1 cellular context compared by ENCODE assay signal in the genomic region with DNA sequence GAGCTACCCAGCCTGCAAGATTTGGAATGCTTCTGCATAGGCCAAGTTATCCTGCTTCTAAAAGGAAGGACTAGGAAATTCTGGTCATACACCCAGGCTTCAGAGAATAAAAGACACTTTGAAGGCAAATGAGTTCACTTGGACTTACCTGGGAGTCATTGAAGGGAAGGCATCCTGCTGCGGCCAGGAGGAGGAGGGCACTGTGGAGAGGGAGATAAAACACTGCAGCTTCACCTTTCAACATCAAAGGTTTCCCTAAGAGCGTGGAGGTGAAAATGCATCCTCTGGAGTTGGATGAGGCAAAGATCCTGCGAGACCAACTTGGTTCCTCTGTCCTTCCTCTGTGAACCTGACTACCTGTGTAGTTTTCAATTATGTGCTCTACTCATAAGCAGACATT.
TF ChIP-seq lines count a peak whose summit lies in the region.

No MANE protein-coding gene starts in this region.

TF ChIP-seq in GM23338, 12 proteins besides CTCF, POLR2A, EP300 and RAD21 (continued from another document):
- TF ChIP-seq, protein P1, sequence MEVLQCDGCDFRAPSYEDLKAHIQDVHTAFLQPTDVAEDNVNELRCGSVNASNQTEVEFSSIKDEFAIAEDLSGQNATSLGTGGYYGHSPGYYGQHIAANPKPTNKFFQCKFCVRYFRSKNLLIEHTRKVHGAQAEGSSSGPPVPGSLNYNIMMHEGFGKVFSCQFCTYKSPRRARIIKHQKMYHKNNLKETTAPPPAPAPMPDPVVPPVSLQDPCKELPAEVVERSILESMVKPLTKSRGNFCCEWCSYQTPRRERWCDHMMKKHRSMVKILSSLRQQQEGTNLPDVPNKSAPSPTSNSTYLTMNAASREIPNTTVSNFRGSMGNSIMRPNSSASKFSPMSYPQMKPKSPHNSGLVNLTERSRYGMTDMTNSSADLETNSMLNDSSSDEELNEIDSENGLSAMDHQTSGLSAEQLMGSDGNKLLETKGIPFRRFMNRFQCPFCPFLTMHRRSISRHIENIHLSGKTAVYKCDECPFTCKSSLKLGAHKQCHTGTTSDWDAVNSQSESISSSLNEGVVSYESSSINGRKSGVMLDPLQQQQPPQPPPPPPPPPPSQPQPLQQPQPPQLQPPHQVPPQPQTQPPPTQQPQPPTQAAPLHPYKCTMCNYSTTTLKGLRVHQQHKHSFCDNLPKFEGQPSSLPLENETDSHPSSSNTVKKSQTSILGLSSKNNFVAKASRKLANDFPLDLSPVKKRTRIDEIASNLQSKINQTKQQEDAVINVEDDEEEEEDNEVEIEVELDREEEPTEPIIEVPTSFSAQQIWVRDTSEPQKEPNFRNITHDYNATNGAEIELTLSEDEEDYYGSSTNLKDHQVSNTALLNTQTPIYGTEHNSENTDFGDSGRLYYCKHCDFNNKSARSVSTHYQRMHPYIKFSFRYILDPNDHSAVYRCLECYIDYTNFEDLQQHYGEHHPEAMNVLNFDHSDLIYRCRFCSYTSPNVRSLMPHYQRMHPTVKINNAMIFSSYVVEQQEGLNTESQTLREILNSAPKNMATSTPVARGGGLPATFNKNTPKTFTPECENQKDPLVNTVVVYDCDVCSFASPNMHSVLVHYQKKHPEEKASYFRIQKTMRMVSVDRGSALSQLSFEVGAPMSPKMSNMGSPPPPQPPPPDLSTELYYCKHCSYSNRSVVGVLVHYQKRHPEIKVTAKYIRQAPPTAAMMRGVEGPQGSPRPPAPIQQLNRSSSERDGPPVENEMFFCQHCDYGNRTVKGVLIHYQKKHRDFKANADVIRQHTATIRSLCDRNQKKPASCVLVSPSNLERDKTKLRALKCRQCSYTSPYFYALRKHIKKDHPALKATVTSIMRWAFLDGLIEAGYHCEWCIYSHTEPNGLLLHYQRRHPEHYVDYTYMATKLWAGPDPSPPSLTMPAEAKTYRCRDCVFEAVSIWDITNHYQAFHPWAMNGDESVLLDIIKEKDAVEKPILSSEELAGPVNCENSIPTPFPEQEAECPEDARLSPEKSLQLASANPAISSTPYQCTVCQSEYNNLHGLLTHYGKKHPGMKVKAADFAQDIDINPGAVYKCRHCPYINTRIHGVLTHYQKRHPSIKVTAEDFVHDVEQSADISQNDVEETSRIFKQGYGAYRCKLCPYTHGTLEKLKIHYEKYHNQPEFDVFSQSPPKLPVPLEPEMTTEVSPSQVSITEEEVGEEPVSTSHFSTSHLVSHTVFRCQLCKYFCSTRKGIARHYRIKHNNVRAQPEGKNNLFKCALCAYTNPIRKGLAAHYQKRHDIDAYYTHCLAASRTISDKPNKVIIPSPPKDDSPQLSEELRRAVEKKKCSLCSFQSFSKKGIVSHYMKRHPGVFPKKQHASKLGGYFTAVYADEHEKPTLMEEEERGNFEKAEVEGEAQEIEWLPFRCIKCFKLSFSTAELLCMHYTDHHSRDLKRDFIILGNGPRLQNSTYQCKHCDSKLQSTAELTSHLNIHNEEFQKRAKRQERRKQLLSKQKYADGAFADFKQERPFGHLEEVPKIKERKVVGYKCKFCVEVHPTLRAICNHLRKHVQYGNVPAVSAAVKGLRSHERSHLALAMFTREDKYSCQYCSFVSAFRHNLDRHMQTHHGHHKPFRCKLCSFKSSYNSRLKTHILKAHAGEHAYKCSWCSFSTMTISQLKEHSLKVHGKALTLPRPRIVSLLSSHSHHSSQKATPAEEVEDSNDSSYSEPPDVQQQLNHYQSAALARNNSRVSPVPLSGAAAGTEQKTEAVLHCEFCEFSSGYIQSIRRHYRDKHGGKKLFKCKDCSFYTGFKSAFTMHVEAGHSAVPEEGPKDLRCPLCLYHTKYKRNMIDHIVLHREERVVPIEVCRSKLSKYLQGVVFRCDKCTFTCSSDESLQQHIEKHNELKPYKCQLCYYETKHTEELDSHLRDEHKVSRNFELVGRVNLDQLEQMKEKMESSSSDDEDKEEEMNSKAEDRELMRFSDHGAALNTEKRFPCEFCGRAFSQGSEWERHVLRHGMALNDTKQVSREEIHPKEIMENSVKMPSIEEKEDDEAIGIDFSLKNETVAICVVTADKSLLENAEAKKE (CRISPR knock-in tag; IDR thresholded peaks at IDR 0.05) = no peak
- no peak for TF ChIP-seq CREB1 (CRISPR knock-in tag; IDR thresholded peaks at IDR 0.05; ENCODE audit: low read depth)
- no peak for TF ChIP-seq EZH2 (IDR thresholded peaks at IDR 0.05; ENCODE audit: low read depth, unreplicated experiment)
- no peak for TF ChIP-seq EZH2phosphoT487 (IDR thresholded peaks at IDR 0.05; ENCODE audit: unreplicated experiment)
- TF ChIP-seq, protein P2, sequence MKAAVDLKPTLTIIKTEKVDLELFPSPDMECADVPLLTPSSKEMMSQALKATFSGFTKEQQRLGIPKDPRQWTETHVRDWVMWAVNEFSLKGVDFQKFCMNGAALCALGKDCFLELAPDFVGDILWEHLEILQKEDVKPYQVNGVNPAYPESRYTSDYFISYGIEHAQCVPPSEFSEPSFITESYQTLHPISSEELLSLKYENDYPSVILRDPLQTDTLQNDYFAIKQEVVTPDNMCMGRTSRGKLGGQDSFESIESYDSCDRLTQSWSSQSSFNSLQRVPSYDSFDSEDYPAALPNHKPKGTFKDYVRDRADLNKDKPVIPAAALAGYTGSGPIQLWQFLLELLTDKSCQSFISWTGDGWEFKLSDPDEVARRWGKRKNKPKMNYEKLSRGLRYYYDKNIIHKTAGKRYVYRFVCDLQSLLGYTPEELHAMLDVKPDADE (IDR thresholded peaks at IDR 0.05) = no peak
- TF ChIP-seq STAT1 (IDR thresholded peaks at IDR 0.05; ENCODE audit: unreplicated experiment) = no peak
- TF ChIP-seq NANOG (IDR thresholded peaks at IDR 0.05; ENCODE audit: borderline replicate concordance) = no peak
